ENCODE assay signal across 9 cellular contexts in genomic region chr14:101628471-101628966, GRCh38.
DNase-seq lines count a peak whose midpoint lies in the region; ATAC-seq and TF ChIP-seq lines count a peak whose summit lies in the region.
"Had no signal": no experiment of that assay in that cellular context is flagged by ENCODE, and none has a peak within 500 bp of the region (broad histone marks: within the 10 kb centered on the region; RNA-seq: fewer than 3 reads in every experiment).

No MANE protein-coding gene starts in this region.

- H3K14ac ChIP-seq in trophoblast cell (ENCODE audit: low read length): no peak overlapping the region

- H3K27ac Mint-ChIP-seq in CD14-positive monocyte: no peak overlapping the region
- H3K27ac Mint-ChIP-seq in activated naive CD4-positive, alpha-beta T cell treated with anti-CD3 and anti-CD28 coated beads, Interleukin-2, amount 10 ng/mL, durations not matched to agents 7 days and 5 days: no peak overlapping the region
- H3K27ac Mint-ChIP-seq: activated naive CD8-positive, alpha-beta T cell had no signal

- ATAC-seq in GM21360 (IDR thresholded peaks at IDR 0.05; ENCODE audit: unreplicated experiment) (peak; percentile 88), Right ventricle myocardium inferior (peak; percentile 90)

- no peaks in the 10 kb centered on the region for H3K9me3 Mint-ChIP-seq in CD14-positive monocyte
- H3K9me3 Mint-ChIP-seq in activated naive CD4-positive, alpha-beta T cell treated with anti-CD3 and anti-CD28 coated beads, Interleukin-2, amount 10 ng/mL, durations not matched to agents 7 days and 5 days: no peaks in the 10 kb centered on the region

- no peaks in the 10 kb centered on the region for H3K36me3 Mint-ChIP-seq in CD14-positive monocyte
- no peaks in the 10 kb centered on the region for H3K36me3 Mint-ChIP-seq in activated naive CD4-positive, alpha-beta T cell treated with anti-CD3 and anti-CD28 coated beads, Interleukin-2, amount 10 ng/mL, durations not matched to agents 7 days and 5 days
- H3K36me3 Mint-ChIP-seq: activated naive CD8-positive, alpha-beta T cell had no signal

- H3K79me2 ChIP-seq in trophoblast cell (ENCODE audit: control insufficient read depth, insufficient read depth, low read length, poor library complexity): peaks cover 2% of the 10 kb centered on the region

- H3K4me3 ChIP-seq in trophoblast cell (ENCODE audit: low read depth, low read length) (no peak overlapping the region), transverse colon (peak overlapping the region in 1 of 4 donors; percentile 28)

- H3K4me1 Mint-ChIP-seq in CD14-positive monocyte: peaks cover 6% of the 10 kb centered on the region
- peaks cover 2% of the 10 kb centered on the region for H3K4me1 Mint-ChIP-seq in activated naive CD4-positive, alpha-beta T cell treated with anti-CD3 and anti-CD28 coated beads, Interleukin-2, amount 10 ng/mL, durations not matched to agents 7 days and 5 days

- peaks cover 6 to 11% (median 9%) of the 10 kb centered on the region in 3 donors for H3K27me3 Mint-ChIP-seq in CD14-positive monocyte (ENCODE audit: low read depth in 3 of 3)
- peaks cover 43% of the 10 kb centered on the region for H3K27me3 Mint-ChIP-seq in activated naive CD4-positive, alpha-beta T cell treated with anti-CD3 and anti-CD28 coated beads, Interleukin-2, amount 10 ng/mL, durations not matched to agents 7 days and 5 days
- H3K27me3 Mint-ChIP-seq: activated naive CD8-positive, alpha-beta T cell had no signal

- no peak overlapping the region for H3K23ac ChIP-seq in trophoblast cell (ENCODE audit: low read length)

- H4K8ac ChIP-seq in trophoblast cell (ENCODE audit: low read depth, low read length): no peak overlapping the region

- CTCF ChIA-PET in activated naive CD4-positive, alpha-beta T cell treated with anti-CD3 and anti-CD28 coated beads, Interleukin-2, amount 10 ng/mL, durations not matched to agents 7 days and 5 days (lab: Charles Lee): interaction anchor here (0.7 kb wide), 1 partner anchor 774 kb away, joined by 3 read pairs; no protein-coding TSS in a partner anchor

- H3K4me2 ChIP-seq in trophoblast cell (ENCODE audit: low read length): peak overlapping the region; percentile 25

- no peak overlapping the region for H2BK120ac ChIP-seq in trophoblast cell (ENCODE audit: insufficient read depth, low read length, poor library complexity)

- H2BK12ac ChIP-seq in trophoblast cell (ENCODE audit: low read length): no peak overlapping the region

- peak overlapping the region; percentile 91 for H2AFZ ChIP-seq in trophoblast cell (ENCODE audit: insufficient read depth, low read length, poor library complexity)

- whole genome bisulfite sequencing in trophoblast cell (ENCODE audit: extremely low coverage, insufficient coverage, insufficient read length): no CpG with 5 or more reads among the region's 44 CpGs
- 7% methylated on average over 40 of the region's 44 CpGs; no CpG with 5 or more reads in 1 of the 2 donors for WGBS in transverse colon (ENCODE audit: low coverage in 1 of 2), 2 donors

- H3K18ac ChIP-seq in trophoblast cell (ENCODE audit: low read length): no peak overlapping the region

- H3K9ac ChIP-seq in trophoblast cell (ENCODE audit: low read length): no peak overlapping the region

- no peak overlapping the region for H3K4ac ChIP-seq in trophoblast cell (ENCODE audit: low read depth, low read length)

- no peaks in the 10 kb centered on the region for H3K9me3 ChIP-seq in KOPT-K1 (ENCODE audit: insufficient read depth, low read length, poor library complexity, severe bottlenecking)
- peaks cover 2% of the 10 kb centered on the region for H3K9me3 ChIP-seq in trophoblast cell (ENCODE audit: insufficient read depth, low read depth, low read length)
- no peaks in the 10 kb centered on the region for H3K9me3 ChIP-seq in transverse colon

- intact Hi-C loops in CD14-positive monocyte (cut with micrococcal nuclease): loop anchor here (1.0 to 2.0 kb wide), 2 partner anchors 777 to 778 kb away; no protein-coding TSS in a partner anchor
- intact Hi-C loops in Right ventricle myocardium inferior (cut with DNase I): loop anchor here (2.0 kb wide), 2 partner anchors 966 to 1244 kb away; no protein-coding TSS in a partner anchor
- intact Hi-C loops in transverse colon (cut with DNase I; ENCODE audit: low total_unique reads): loop anchor here (5.0 to 10.0 kb wide), 2 partner anchors 776 to 1244 kb away; no protein-coding TSS in a partner anchor

- TF ChIP-seq EP300 in transverse colon (IDR thresholded peaks at IDR 0.05; ENCODE audit: low read depth): no peak

- no peak overlapping the region for H2AK5ac ChIP-seq in trophoblast cell (ENCODE audit: low read length)

- no peak overlapping the region for H2BK5ac ChIP-seq in trophoblast cell (ENCODE audit: low read depth, low read length, poor library complexity)

- in situ Hi-C loops in transverse colon (cut with MboI; ENCODE audit: low pct_ligation_motif_present in 1 of 4, low pct_unique_long_range_greater_than_20kb in 1 of 4, low sequenced_read_pairs in 3 of 4): loop anchor here in 2 of 4 donors (25.0 kb wide), 1 partner anchor 791 kb away; the partner anchor contains the start of gene MEG3 (in 2 of the 2)

- peaks cover 7% of the 10 kb centered on the region for H3K79me1 ChIP-seq in trophoblast cell (ENCODE audit: low read length)

- H3K27me3 ChIP-seq in trophoblast cell (ENCODE audit: insufficient read depth, low read length) (peaks cover 2% of the 10 kb centered on the region), transverse colon (no peaks in the 10 kb centered on the region)

- peak overlapping the region; percentile 15 for H3K27ac ChIP-seq in KOPT-K1 (ENCODE audit: low read depth, low read length, poor library complexity, severe bottlenecking)
- no peak overlapping the region for H3K27ac ChIP-seq in trophoblast cell (ENCODE audit: low read depth, low read length)
- no peak overlapping the region for H3K27ac ChIP-seq in transverse colon

- H3K36me3 ChIP-seq in KOPT-K1 (ENCODE audit: insufficient read depth, low read length): no peaks in the 10 kb centered on the region
- H3K36me3 ChIP-seq in trophoblast cell (ENCODE audit: control insufficient read depth in 1 of 2, insufficient read depth in 2 of 2, low read length in 2 of 2): no peaks in the 10 kb centered on the region
- H3K36me3 ChIP-seq in transverse colon: no peaks in the 10 kb centered on the region

- no peak overlapping the region for H4K91ac ChIP-seq in trophoblast cell (ENCODE audit: low read depth, low read length)

- H4K12ac ChIP-seq in trophoblast cell (ENCODE audit: low read depth, low read length): peak overlapping the region; percentile 49

- TF ChIP-seq CTCF in CD14-positive monocyte (IDR thresholded peaks at IDR 0.05) (peak; percentile 98), transverse colon (IDR thresholded peaks at IDR 0.05) (peak; percentile 97 to 100 (median 99))

- peak; percentile 73 for DNase-seq in CD14-positive monocyte (ENCODE audit: low spot score)
- DNase-seq in SK-N-DZ (ENCODE audit: low spot score): peak; percentile 63
- peak; percentile 77 for DNase-seq in activated naive CD4-positive, alpha-beta T cell treated with anti-CD3 and anti-CD28 coated beads, Interleukin-2, amount 10 ng/mL, durations not matched to agents 7 days and 5 days
- peak; percentile 90 for DNase-seq in Right ventricle myocardium inferior (ENCODE audit: missing footprints)
- DNase-seq in trophoblast cell: peak; percentile 32 to 67
- peak; percentile 76 for DNase-seq in transverse colon

- peak overlapping the region in 1 of 2 donors; percentile 37 for H3K4me3 Mint-ChIP-seq in CD14-positive monocyte
- no peak overlapping the region for H3K4me3 Mint-ChIP-seq in activated naive CD4-positive, alpha-beta T cell treated with anti-CD3 and anti-CD28 coated beads, Interleukin-2, amount 10 ng/mL, durations not matched to agents 7 days and 5 days
- H3K4me3 Mint-ChIP-seq: activated naive CD8-positive, alpha-beta T cell had no signal

- no peak for TF ChIP-seq POLR2A in transverse colon (IDR thresholded peaks at IDR 0.05)

- H3K4me1 ChIP-seq in trophoblast cell (ENCODE audit: control insufficient read depth in 1 of 2, insufficient read depth in 2 of 2, low read length in 2 of 2): peaks cover 16 to 17% of the 10 kb centered on the region in 2 experiments
- H3K4me1 ChIP-seq in transverse colon: peaks cover 0 to 13% (median 7%) of the 10 kb centered on the region in 4 donors
